Comparison of ENCODE assay signal across 18 cellular contexts in the genomic region with DNA sequence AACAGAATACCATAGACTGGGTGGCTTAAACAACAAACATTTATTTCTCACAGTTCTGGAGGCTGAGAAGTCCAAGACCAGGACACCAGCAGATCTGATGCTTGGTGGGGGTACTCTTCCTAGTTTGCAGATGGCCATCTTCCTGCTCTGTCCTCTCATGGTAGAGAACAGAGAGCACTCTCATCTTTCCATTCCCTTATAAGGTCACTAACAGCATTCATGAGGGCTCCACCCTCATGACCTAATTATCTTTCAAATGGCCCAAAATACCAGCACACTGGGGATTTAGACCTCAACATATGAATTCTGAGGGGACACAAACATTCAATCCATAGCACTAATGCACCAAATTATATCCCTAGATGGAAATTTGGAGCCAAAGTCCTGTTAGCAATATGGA.
"Had no signal": no experiment of that assay in that cellular context is flagged by ENCODE, and none has a peak within 500 bp of the region (broad histone marks: within the 10 kb centered on the region; RNA-seq: fewer than 3 reads in every experiment).

No MANE protein-coding gene starts in this region.

- H3K36me3 ChIP-seq: SJSA1 had no signal

- DNase-seq: KBM-7, MV-4-11, NCI-H1048, NCI-H1105, NCI-H1417, NCI-H1436 treated with DMSO at 0.1 percent for 48 hours, NCI-H1694 treated with DMSO at 0.1 percent for 48 hours, NCI-H1930, NCI-H2081, NCI-H2107, NCI-H2227 treated with DMSO at 0.1 percent for 48 hours, NCI-H526 treated with DMSO at 0.1 percent for 48 hours, NCI-H748 treated with DMSO at 0.1 percent for 48 hours, Right ventricle myocardium superior, RPMI8226, SIG-M5 had no signal

- H3K27me3 ChIP-seq: SJSA1 had no signal

- H3K4me3 ChIP-seq: SJSA1, SK-N-MC had no signal

- H3K9me3 ChIP-seq: SJSA1 had no signal

- H3K4me1 ChIP-seq: SJSA1 had no signal

- H3K27ac ChIP-seq: SJSA1, SK-N-MC had no signal
